ENCODE assay signal across 17 cellular contexts in genomic region chr2:24766609-24767008, GRCh38. TPM values are rescaled to one million over a fixed set of nuclear protein-coding genes. Genes with fewer than 3 reads are reported as not detected.
DNase-seq lines count a peak whose midpoint lies in the region; ATAC-seq lines count a peak whose summit lies in the region.
"Had no signal": no experiment of that assay in that cellular context is flagged by ENCODE, and none has a peak within 500 bp of the region (broad histone marks: within the 10 kb centered on the region; RNA-seq: fewer than 3 reads in every experiment).

No MANE protein-coding gene starts in this region.

- H3K36me3 ChIP-seq in KOPT-K1 (ENCODE audit: insufficient read depth, low read length), result peaks cover 35% of the 10 kb centered on the region

- H3K9me3 ChIP-seq in KOPT-K1 (ENCODE audit: insufficient read depth, low read length, poor library complexity, severe bottlenecking), result no peaks in the 10 kb centered on the region
- H3K9me3 ChIP-seq: left lung had no signal

- peak overlapping the region; percentile 35 for H3K27ac ChIP-seq in KOPT-K1 (ENCODE audit: low read depth, low read length, poor library complexity, severe bottlenecking)
- H3K27ac ChIP-seq: foreskin keratinocyte, left lung had no signal

- H3K27me3 Mint-ChIP-seq in activated naive CD8-positive, alpha-beta T cell treated with anti-CD3 and anti-CD28 coated beads, Interleukin-2, amount 50 U/mL, for 24 hours, result no peaks in the 10 kb centered on the region
- no peaks in the 10 kb centered on the region for H3K27me3 Mint-ChIP-seq in activated naive CD8-positive, alpha-beta T cell treated with anti-CD3 and anti-CD28 coated beads for 36 hours
- no peaks in the 10 kb centered on the region for H3K27me3 Mint-ChIP-seq in central memory CD8-positive, alpha-beta T cell

- peak overlapping the region; percentile 50 for H3K27ac Mint-ChIP-seq in activated naive CD8-positive, alpha-beta T cell treated with anti-CD3 and anti-CD28 coated beads, Interleukin-2, amount 50 U/mL, for 24 hours
- H3K27ac Mint-ChIP-seq in activated naive CD8-positive, alpha-beta T cell treated with anti-CD3 and anti-CD28 coated beads for 36 hours, result no peak overlapping the region
- peak overlapping the region; percentile 86 for H3K27ac Mint-ChIP-seq in central memory CD8-positive, alpha-beta T cell (ENCODE audit: low read depth)

- H3K9me3 Mint-ChIP-seq in activated naive CD8-positive, alpha-beta T cell treated with anti-CD3 and anti-CD28 coated beads, Interleukin-2, amount 50 U/mL, for 24 hours, result no peaks in the 10 kb centered on the region
- no peaks in the 10 kb centered on the region for H3K9me3 Mint-ChIP-seq in activated naive CD8-positive, alpha-beta T cell treated with anti-CD3 and anti-CD28 coated beads for 36 hours
- H3K9me3 Mint-ChIP-seq in central memory CD8-positive, alpha-beta T cell, result no peaks in the 10 kb centered on the region

- H3K36me3 Mint-ChIP-seq in activated naive CD8-positive, alpha-beta T cell treated with anti-CD3 and anti-CD28 coated beads, Interleukin-2, amount 50 U/mL, for 24 hours (ENCODE audit: low read depth), result peaks cover 19% of the 10 kb centered on the region
- H3K36me3 Mint-ChIP-seq in activated naive CD8-positive, alpha-beta T cell treated with anti-CD3 and anti-CD28 coated beads for 36 hours, result peaks cover 13% of the 10 kb centered on the region
- peaks cover 61% of the 10 kb centered on the region for H3K36me3 Mint-ChIP-seq in central memory CD8-positive, alpha-beta T cell (ENCODE audit: insufficient read depth)

- H3K4me1 Mint-ChIP-seq in activated naive CD8-positive, alpha-beta T cell treated with anti-CD3 and anti-CD28 coated beads, Interleukin-2, amount 50 U/mL, for 24 hours, result peaks cover 8% of the 10 kb centered on the region
- peaks cover 6% of the 10 kb centered on the region for H3K4me1 Mint-ChIP-seq in activated naive CD8-positive, alpha-beta T cell treated with anti-CD3 and anti-CD28 coated beads for 36 hours
- peaks cover 16% of the 10 kb centered on the region for H3K4me1 Mint-ChIP-seq in central memory CD8-positive, alpha-beta T cell

- no peak for ATAC-seq in activated naive CD8-positive, alpha-beta T cell treated with anti-CD3 and anti-CD28 coated beads, Interleukin-2, amount 50 U/mL, for 24 hours
- ATAC-seq in central memory CD8-positive, alpha-beta T cell (replicated peaks; ENCODE audit: extremely low read depth, poor library complexity, severe bottlenecking), result no peak
- ATAC-seq in GM19463 (IDR thresholded peaks at IDR 0.05; ENCODE audit: unreplicated experiment), result no peak
- ATAC-seq in HG02981 (IDR thresholded peaks at IDR 0.05; ENCODE audit: unreplicated experiment), result no peak
- ATAC-seq: foreskin keratinocyte, left lung had no signal

- no peak for DNase-seq in activated naive CD8-positive, alpha-beta T cell treated with anti-CD3 and anti-CD28 coated beads, Interleukin-2, amount 50 U/mL, for 24 hours
- DNase-seq in activated naive CD8-positive, alpha-beta T cell treated with anti-CD3 and anti-CD28 coated beads for 36 hours, result no peak
- DNase-seq in central memory CD8-positive, alpha-beta T cell (ENCODE audit: low spot score in 2 of 2), result no peak
- DNase-seq in stimulated activated CD8-positive, alpha-beta memory T cell treated with anti-CD3 and anti-CD28 coated beads, Interleukin-4, amount 100 ng/mL, for 48 hours, result peak; percentile 39
- no peak for DNase-seq in HPDE6-E6E7 (ENCODE audit: extremely low spot score)
- DNase-seq: activated effector memory CD4-positive, alpha-beta T cell treated with Interleukin-2 at 50 U/mL for 16 hours; DMS 273 treated with DMSO at 0.1 percent for 48 hours; foreskin keratinocyte; HCEC 1CT; left lung; NCI-H1694 treated with DMSO at 0.1 percent for 48 hours; NCI-H446; posterior cingulate gyrus; SHP77 treated with DMSO at 0.1 percent for 48 hours had no signal

- H3K4me3 Mint-ChIP-seq in activated naive CD8-positive, alpha-beta T cell treated with anti-CD3 and anti-CD28 coated beads, Interleukin-2, amount 50 U/mL, for 24 hours, result no peak overlapping the region
- no peak overlapping the region for H3K4me3 Mint-ChIP-seq in activated naive CD8-positive, alpha-beta T cell treated with anti-CD3 and anti-CD28 coated beads for 36 hours
- no peak overlapping the region for H3K4me3 Mint-ChIP-seq in central memory CD8-positive, alpha-beta T cell

RNA-seq across cellular contexts. Expression of gene PTRHD1, which starts 26.6 kb away (rescaled TPM):
- 10 to 100 TPM; 23.8 to 27.5 TPM for total RNA-seq in activated naive CD8-positive, alpha-beta T cell treated with anti-CD3 and anti-CD28 coated beads for 36 hours

RNA-seq across cellular contexts. Expression of gene CENPO, which starts 26.6 kb away (rescaled TPM):
- 10 to 100 TPM; 48.0 to 52.2 TPM for total RNA-seq in activated naive CD8-positive, alpha-beta T cell treated with anti-CD3 and anti-CD28 coated beads for 36 hours
